Comparison of ENCODE assay signal across 20 cellular contexts in genomic region chr2:216646116-216646515, GRCh38. TPM values are rescaled to one million over a fixed set of nuclear protein-coding genes. Genes with fewer than 3 reads are reported as not detected.
"Had no signal": no experiment of that assay in that cellular context is flagged by ENCODE, and none has a peak within 500 bp of the region (broad histone marks: within the 10 kb centered on the region; RNA-seq: fewer than 3 reads in every experiment).

No MANE protein-coding gene starts in this region.

- H3K36me3 Mint-ChIP-seq: natural killer cell treated with Interleukin-12 subunit alpha and Interleukin-12 subunit beta and Interleukin-15 and Interleukin-18, amount 100 ng/mL, for 72 hours; stimulated activated memory B cell treated with anti-CD40 and anti-IgM and Interleukin-4, amounts not matched to agents 10 μg/mL and 1 μg/mL and 100 μg/mL, for 72 hours; T-cell had no signal

- H3K27me3 Mint-ChIP-seq: activated CD8-positive, alpha-beta T cell treated with anti-CD3 and anti-CD28 coated beads for 36 hours had no signal

- H3K4me1 Mint-ChIP-seq: stimulated activated memory B cell treated with anti-CD40 and anti-IgM and Interleukin-4, amounts not matched to agents 10 μg/mL and 1 μg/mL and 100 μg/mL, for 72 hours had no signal

- DNase-seq: activated CD4-positive, alpha-beta T cell treated with anti-CD3 and anti-CD28 coated beads for 48 hours; activated CD4-positive, CD25-positive, alpha-beta regulatory T cell; activated CD8-positive, alpha-beta memory T cell treated with anti-CD3 and anti-CD28 coated beads, Interleukin-2, amount 50 U/mL, for 4 hours; activated CD8-positive, alpha-beta T cell treated with anti-CD3 and anti-CD28 coated beads for 36 hours; activated naive CD4-positive, alpha-beta T cell treated with anti-CD3 and anti-CD28 coated beads for 36 hours; activated T-cell treated with anti-CD3 and anti-CD28 coated beads, Interleukin-2, amount 50 U/mL, for 4 hours; aorta; dermis blood vessel endothelial cell; effector memory CD4-positive, alpha-beta T cell; islet precursor cell; left colon; sigmoid colon; stimulated activated CD4-positive, alpha-beta T cell treated with anti-CD3 and anti-CD28 coated beads, Interleukin-4, amount 100 ng/mL, for 24 hours; T-cell; T-helper 9 cell had no signal

- ATAC-seq: activated CD8-positive, alpha-beta T cell treated with anti-CD3 and anti-CD28 coated beads for 36 hours; activated T-cell treated with anti-CD3 and anti-CD28 coated beads, Interleukin-2, amount 50 U/mL, for 4 hours; left colon; natural killer cell treated with Interleukin-12 subunit alpha and Interleukin-12 subunit beta and Interleukin-15 and Interleukin-18, amount 100 ng/mL, for 72 hours; SK-N-SH treated with all-trans-retinoic acid at 6 μM for 48 hours; stimulated activated memory B cell treated with anti-CD40 and anti-IgM and Interleukin-4, amounts not matched to agents 10 μg/mL and 1 μg/mL and 100 μg/mL, for 72 hours; T-cell had no signal

- H3K4me3 ChIP-seq: lung, sigmoid colon had no signal

- H3K9me3 ChIP-seq: sigmoid colon had no signal

- H3K36me3 ChIP-seq: sigmoid colon had no signal

- H3K9me3 Mint-ChIP-seq: activated naive CD4-positive, alpha-beta T cell treated with anti-CD3 and anti-CD28 coated beads for 36 hours; activated T-cell treated with anti-CD3 and anti-CD28 coated beads, Interleukin-2, amount 50 U/mL, for 4 hours; natural killer cell treated with Interleukin-12 subunit alpha and Interleukin-12 subunit beta and Interleukin-15 and Interleukin-18, amount 100 ng/mL, for 72 hours; T-cell had no signal

- FAIRE-seq: urothelium cell line had no signal

- H3K4me3 Mint-ChIP-seq: activated CD8-positive, alpha-beta T cell treated with anti-CD3 and anti-CD28 coated beads for 36 hours; activated naive CD4-positive, alpha-beta T cell treated with anti-CD3 and anti-CD28 coated beads for 36 hours; activated T-cell treated with anti-CD3 and anti-CD28 coated beads, Interleukin-2, amount 50 U/mL, for 4 hours; natural killer cell treated with Interleukin-12 subunit alpha and Interleukin-12 subunit beta and Interleukin-15 and Interleukin-18, amount 100 ng/mL, for 72 hours; stimulated activated memory B cell treated with anti-CD40 and anti-IgM and Interleukin-4, amounts not matched to agents 10 μg/mL and 1 μg/mL and 100 μg/mL, for 72 hours; T-cell had no signal

- H3K27ac Mint-ChIP-seq: activated CD8-positive, alpha-beta T cell treated with anti-CD3 and anti-CD28 coated beads for 36 hours; activated naive CD4-positive, alpha-beta T cell treated with anti-CD3 and anti-CD28 coated beads for 36 hours; natural killer cell treated with Interleukin-12 subunit alpha and Interleukin-12 subunit beta and Interleukin-15 and Interleukin-18, amount 100 ng/mL, for 72 hours; stimulated activated memory B cell treated with anti-CD40 and anti-IgM and Interleukin-4, amounts not matched to agents 10 μg/mL and 1 μg/mL and 100 μg/mL, for 72 hours; T-cell had no signal

RNA-seq across cellular contexts. Expression of gene IGFBP5, which starts 49.2 kb away (rescaled TPM):
- total RNA-seq: activated CD8-positive, alpha-beta T cell treated with anti-CD3 and anti-CD28 coated beads for 36 hours; activated naive CD4-positive, alpha-beta T cell treated with anti-CD3 and anti-CD28 coated beads for 36 hours had no signal
